Comparison of ENCODE assay signal across 16 cellular contexts in the genomic region with DNA sequence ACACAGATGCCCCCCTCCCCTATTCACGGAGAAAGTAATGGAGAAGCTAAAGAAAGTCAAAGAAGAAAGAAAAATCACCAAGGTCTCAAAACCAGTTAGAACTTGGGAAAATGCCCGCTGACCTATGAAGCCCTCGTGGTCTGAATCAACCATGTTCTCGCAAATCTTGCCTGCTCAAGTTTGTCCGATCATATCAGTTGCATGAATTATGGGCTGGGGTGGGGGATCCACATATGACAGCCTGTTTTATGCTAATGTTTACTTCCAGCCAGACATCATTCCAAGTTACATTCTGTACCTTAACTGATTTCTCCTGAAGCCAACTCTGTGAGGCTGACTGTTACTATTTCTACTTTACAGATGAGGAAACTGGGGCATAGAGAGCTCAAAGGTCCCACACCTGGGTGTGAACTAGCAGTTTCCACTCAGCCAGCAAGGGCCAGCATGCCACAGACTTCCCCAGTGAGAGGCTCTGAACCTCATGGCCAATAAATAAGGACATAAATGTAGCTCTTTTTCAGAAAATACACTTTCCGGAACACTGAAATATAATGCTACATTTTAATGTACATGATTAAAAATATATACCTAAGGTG. TPM values are rescaled to one million over a fixed set of nuclear protein-coding genes. Genes with fewer than 3 reads are reported as not detected.
DNase-seq lines count a peak whose midpoint lies in the region; ATAC-seq and TF ChIP-seq lines count a peak whose summit lies in the region.
"Had no signal": no experiment of that assay in that cellular context is flagged by ENCODE, and none has a peak within 500 bp of the region (broad histone marks: within the 10 kb centered on the region; RNA-seq: fewer than 3 reads in every experiment).

No MANE protein-coding gene starts in this region.

- peak; percentile 35 for DNase-seq in activated CD8-positive, alpha-beta memory T cell treated with anti-CD3 and anti-CD28 coated beads, Interleukin-2, amount 50 U/mL, for 48 hours
- no peak for DNase-seq in activated CD8-positive, alpha-beta memory T cell treated with anti-CD3 and anti-CD28 coated beads, Interleukin-2, amount 10 ng/mL, durations not matched to agents 7 days and 5 days
- DNase-seq in T-cell: no peak
- DNase-seq in dorsolateral prefrontal cortex: no peak
- no peak for DNase-seq in progenitor cell of endocrine pancreas (ENCODE audit: low spot score, unreplicated experiment)
- DNase-seq in NCI-H1436 treated with DMSO at 0.1 percent for 48 hours (lab: John Stamatoyannopoulos, UW): no peak
- no peak for DNase-seq in NCI-H2171 (lab: John Stamatoyannopoulos, UW)
- DNase-seq: activated CD8-positive, alpha-beta memory T cell treated with anti-CD3 and anti-CD28 coated beads for 24 hours; anterior cingulate cortex; IMR-90; NCI-H146; NCI-H526 treated with DMSO at 0.1 percent for 48 hours; RPMI8226; trophoblast cell had no signal

- TF ChIP-seq CTCF in dorsolateral prefrontal cortex (IDR thresholded peaks at IDR 0.05 in 54 of 56, conservative IDR thresholded peaks at IDR 0.05 in 2 of 56; ENCODE audit: low read depth in 1 of 56, partially characterized antibody in 56 of 56) (no peak), progenitor cell of endocrine pancreas (IDR thresholded peaks at IDR 0.05; ENCODE audit: unreplicated experiment) (no peak)

- CTCF ChIA-PET in activated CD8-positive, alpha-beta memory T cell treated with anti-CD3 and anti-CD28 coated beads, Interleukin-2, amount 10 ng/mL, durations not matched to agents 7 days and 5 days (lab: Charles Lee): interaction anchor here (1.2 to 2.0 kb wide), 3 partner anchors 167 to 187 kb away, joined by 4 to 15 read pairs (median 5); no protein-coding TSS in a partner anchor
- CTCF ChIA-PET in T-cell (lab: Charles Lee): interaction anchor here (0.6 to 2.2 kb wide), 6 partner anchors 10 to 176 kb away, joined by 3 to 14 read pairs (median 4); no protein-coding TSS in a partner anchor

- H3K4me1 Mint-ChIP-seq in activated CD8-positive, alpha-beta memory T cell treated with anti-CD3 and anti-CD28 coated beads, Interleukin-2, amount 10 ng/mL, durations not matched to agents 7 days and 5 days: peaks cover 64% of the 10 kb centered on the region
- H3K4me1 Mint-ChIP-seq in T-cell: peaks cover 75 to 82% (median 81%) of the 10 kb centered on the region in 3 donors
- H3K4me1 Mint-ChIP-seq in progenitor cell of endocrine pancreas (ENCODE audit: low read depth): peaks cover 7% of the 10 kb centered on the region

- H3K9me3 Mint-ChIP-seq in activated CD8-positive, alpha-beta memory T cell treated with anti-CD3 and anti-CD28 coated beads, Interleukin-2, amount 10 ng/mL, durations not matched to agents 7 days and 5 days (ENCODE audit: low read depth): no peaks in the 10 kb centered on the region
- H3K9me3 Mint-ChIP-seq in T-cell (no peaks in the 10 kb centered on the region), progenitor cell of endocrine pancreas (ENCODE audit: low read depth) (no peaks in the 10 kb centered on the region)

- H3K27me3 ChIP-seq in dorsolateral prefrontal cortex: no peaks in the 10 kb centered on the region

- H3K27me3 Mint-ChIP-seq in activated CD8-positive, alpha-beta memory T cell treated with anti-CD3 and anti-CD28 coated beads, Interleukin-2, amount 10 ng/mL, durations not matched to agents 7 days and 5 days: no peaks in the 10 kb centered on the region
- H3K27me3 Mint-ChIP-seq in T-cell (no peaks in the 10 kb centered on the region), progenitor cell of endocrine pancreas (peaks cover 16% of the 10 kb centered on the region)

- no peak overlapping the region for H3K4me3 Mint-ChIP-seq in activated CD8-positive, alpha-beta memory T cell treated with anti-CD3 and anti-CD28 coated beads, Interleukin-2, amount 10 ng/mL, durations not matched to agents 7 days and 5 days
- peak overlapping the region; percentile 92 for H3K4me3 Mint-ChIP-seq in T-cell
- H3K4me3 Mint-ChIP-seq in progenitor cell of endocrine pancreas (ENCODE audit: low read depth): peak overlapping the region; percentile 53

- H3K36me3 Mint-ChIP-seq in activated CD8-positive, alpha-beta memory T cell treated with anti-CD3 and anti-CD28 coated beads, Interleukin-2, amount 10 ng/mL, durations not matched to agents 7 days and 5 days: peaks cover 4% of the 10 kb centered on the region
- H3K36me3 Mint-ChIP-seq in T-cell (peaks cover 28% of the 10 kb centered on the region), progenitor cell of endocrine pancreas (ENCODE audit: insufficient read depth) (peaks cover 14% of the 10 kb centered on the region)

- H3K27ac Mint-ChIP-seq in activated CD8-positive, alpha-beta memory T cell treated with anti-CD3 and anti-CD28 coated beads, Interleukin-2, amount 10 ng/mL, durations not matched to agents 7 days and 5 days: no peak overlapping the region
- H3K27ac Mint-ChIP-seq in T-cell: peak overlapping the region; percentile 93 to 98
- H3K27ac Mint-ChIP-seq in progenitor cell of endocrine pancreas: no peak overlapping the region

- intact Hi-C loops in dorsolateral prefrontal cortex (cut with DNase I): loop anchor here (5.0 to 10.0 kb wide), 2 partner anchors 89 to 172 kb away; no protein-coding TSS in a partner anchor

- ATAC-seq in activated CD8-positive, alpha-beta memory T cell treated with anti-CD3 and anti-CD28 coated beads, Interleukin-2, amount 10 ng/mL, durations not matched to agents 7 days and 5 days: no peak
- ATAC-seq in T-cell (replicated peaks in 1 of 4) (no peak), HG02970 (IDR thresholded peaks at IDR 0.05; ENCODE audit: low FRiP score, unreplicated experiment) (no peak)
- ATAC-seq: A549 had no signal

- H3K4me3 ChIP-seq in dorsolateral prefrontal cortex: peak overlapping the region in 47 of 59 donors; percentile 0 to 93 (median 34)
- H3K4me3 ChIP-seq: A549 had no signal

- POLR2A ChIA-PET in T-cell (lab: Charles Lee): interaction anchor here (0.5 to 1.8 kb wide), 5 partner anchors 15 to 39 kb away, joined by 3 to 8 read pairs (median 4); no protein-coding TSS in a partner anchor

- peak overlapping the region in 23 of 59 donors; percentile 0 to 61 (median 22) for H3K27ac ChIP-seq in dorsolateral prefrontal cortex
- H3K27ac ChIP-seq: A549 had no signal

RNA-seq across cellular contexts. Expression of a gene that starts 2.1 kb away (rescaled TPM):
- 10 to 100 TPM; 28.8 to 46.6 TPM for total RNA-seq in activated CD8-positive, alpha-beta memory T cell treated with anti-CD3 and anti-CD28 coated beads, Interleukin-2, amount 10 ng/mL, durations not matched to agents 7 days and 5 days
- 100 to 1,000 TPM; 121 to 275 (median 252) TPM for total RNA-seq in T-cell
- total RNA-seq in dorsolateral prefrontal cortex: 100 to 1,000 TPM in 8 of 120 experiments, 10 to 100 TPM in 112; 26.9 to 141 (median 66.3) TPM
- total RNA-seq in progenitor cell of endocrine pancreas: 27.9 and 29.8 TPM in 2 replicates

RNA-seq across cellular contexts. Expression of a gene that starts 45.0 kb away (rescaled TPM):
- 10 to 100 TPM; 28.2 to 35.6 TPM for total RNA-seq in activated CD8-positive, alpha-beta memory T cell treated with anti-CD3 and anti-CD28 coated beads, Interleukin-2, amount 10 ng/mL, durations not matched to agents 7 days and 5 days
- total RNA-seq in T-cell (10 to 100 TPM; 12.3 to 15.9 (median 14.8) TPM), dorsolateral prefrontal cortex (10 to 100 TPM; 17.9 to 39.4 (median 27.8) TPM), progenitor cell of endocrine pancreas (39.0 and 47.1 TPM in 2 replicates)

Comparison
In these comparisons a context has a peak if more than half of its experiments do, and no peak if none do; other contexts are left out.
1. H3K27ac Mint-ChIP-seq: peak in T-cell (2 of 2); none in activated CD8-positive, alpha-beta memory T cell treated with anti-CD3 and anti-CD28 coated beads, Interleukin-2, amount 10 ng/mL, durations not matched to agents 7 days and 5 days (single experiment) and progenitor cell of endocrine pancreas (single experiment).